In the genomic region with DNA sequence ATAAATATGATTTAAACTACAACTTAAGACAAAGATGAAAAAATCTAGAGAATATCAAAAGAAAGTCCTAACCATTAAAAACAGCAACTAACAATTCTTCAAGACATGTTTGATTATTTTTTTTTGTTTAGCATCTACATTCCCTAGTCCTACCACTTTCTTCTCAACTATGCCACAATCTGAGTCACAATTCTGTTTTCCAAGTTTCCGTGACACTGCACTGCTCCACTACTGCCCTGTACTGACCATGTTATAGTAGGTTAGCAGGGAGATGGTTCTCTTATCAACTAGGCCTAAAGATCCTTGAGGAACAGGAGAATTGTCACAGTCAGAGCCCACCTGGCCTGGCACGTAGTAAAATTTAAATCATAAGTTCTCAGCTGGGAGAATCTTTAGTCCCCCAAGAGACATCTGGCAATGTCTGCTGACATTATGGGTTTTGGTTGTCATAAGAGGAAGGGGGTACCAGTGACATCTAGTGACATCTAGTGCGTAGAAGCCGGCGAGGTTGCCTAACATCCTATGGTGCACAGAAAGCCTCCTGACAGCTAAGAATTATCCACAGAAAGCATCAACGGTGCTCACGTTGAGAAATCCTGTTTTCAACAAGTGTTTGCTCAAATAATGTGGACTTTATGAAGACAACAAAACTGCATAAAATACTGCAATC, we compare ENCODE assay signal across 1 cellular context.
TF ChIP-seq lines count a peak whose summit lies in the region.

No MANE protein-coding gene starts in this region.

TF ChIP-seq in GM12878, 131 proteins besides CTCF, POLR2A, EP300 and RAD21 (continued from another document):
- TF ChIP-seq PAX5 (IDR thresholded peaks at IDR 0.05; ENCODE audit: borderline replicate concordance, low read depth, low read length) (no peak), RB1 (IDR thresholded peaks at IDR 0.05; ENCODE audit: borderline replicate concordance) (no peak), BCL11A (IDR thresholded peaks at IDR 0.05; ENCODE audit: low read depth, low read length) (no peak), IKZF1 (conservative IDR thresholded peaks at IDR 0.05) (no peak), KAT2A (conservative IDR thresholded peaks at IDR 0.05; ENCODE audit: control insufficient read depth, low read depth, low read length) (no peak), SIX5 (IDR thresholded peaks at IDR 0.05; ENCODE audit: low read depth, low read length, severe bottlenecking) (no peak)
- TF ChIP-seq, protein P1, sequence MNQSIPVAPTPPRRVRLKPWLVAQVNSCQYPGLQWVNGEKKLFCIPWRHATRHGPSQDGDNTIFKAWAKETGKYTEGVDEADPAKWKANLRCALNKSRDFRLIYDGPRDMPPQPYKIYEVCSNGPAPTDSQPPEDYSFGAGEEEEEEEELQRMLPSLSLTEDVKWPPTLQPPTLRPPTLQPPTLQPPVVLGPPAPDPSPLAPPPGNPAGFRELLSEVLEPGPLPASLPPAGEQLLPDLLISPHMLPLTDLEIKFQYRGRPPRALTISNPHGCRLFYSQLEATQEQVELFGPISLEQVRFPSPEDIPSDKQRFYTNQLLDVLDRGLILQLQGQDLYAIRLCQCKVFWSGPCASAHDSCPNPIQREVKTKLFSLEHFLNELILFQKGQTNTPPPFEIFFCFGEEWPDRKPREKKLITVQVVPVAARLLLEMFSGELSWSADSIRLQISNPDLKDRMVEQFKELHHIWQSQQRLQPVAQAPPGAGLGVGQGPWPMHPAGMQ (IDR thresholded peaks at IDR 0.05; ENCODE audit: borderline replicate concordance): no peak
TF ChIP-seq in GM12878: peak in this region for 0.
